ENCODE assay signal across 15 cellular contexts in the genomic region with DNA sequence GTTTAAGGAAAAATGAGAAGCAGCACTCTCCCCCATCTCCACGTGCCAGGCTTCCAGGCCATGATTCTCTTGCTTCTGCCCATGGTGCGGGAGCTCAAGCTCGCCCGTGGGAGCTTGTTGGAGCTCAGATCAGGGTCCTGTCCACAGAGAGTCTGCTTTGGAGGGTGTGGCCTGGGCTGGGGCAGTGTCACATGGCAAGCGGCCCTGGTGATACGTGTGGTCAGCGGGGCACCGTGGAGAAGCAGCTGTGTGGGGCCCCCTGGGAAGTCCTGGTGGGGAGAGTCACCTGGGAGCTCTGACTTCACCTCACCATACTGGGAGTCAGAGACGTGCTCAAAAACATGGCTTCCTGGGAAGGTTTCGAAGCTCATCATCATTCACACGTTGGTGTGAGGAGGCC.
DNase-seq lines count a peak whose midpoint lies in the region; ATAC-seq and TF ChIP-seq lines count a peak whose summit lies in the region.
"Had no signal": no experiment of that assay in that cellular context is flagged by ENCODE, and none has a peak within 500 bp of the region (broad histone marks: within the 10 kb centered on the region; RNA-seq: fewer than 3 reads in every experiment).

No MANE protein-coding gene starts in this region.

- no peak overlapping the region for H3K4me3 ChIP-seq in BLaER1
- no peak overlapping the region for H3K4me3 ChIP-seq in esophagus muscularis mucosa

- TF ChIP-seq EP300 in esophagus muscularis mucosa (IDR thresholded peaks at IDR 0.05) = no peak

- 100% methylated on average over 3 of the region's 11 CpGs for WGBS in esophagus muscularis mucosa

- H3K4me1 ChIP-seq in BLaER1 (peaks cover 74% of the 10 kb centered on the region), esophagus muscularis mucosa (peaks cover 35 to 48% (median 41%) of the 10 kb centered on the region in 4 donors)

- H3K27me3 ChIP-seq in BLaER1 (no peaks in the 10 kb centered on the region), esophagus muscularis mucosa (no peaks in the 10 kb centered on the region)

- H3K36me3 ChIP-seq in BLaER1 = no peaks in the 10 kb centered on the region
- H3K36me3 ChIP-seq in esophagus muscularis mucosa = no peaks in the 10 kb centered on the region

- TF ChIP-seq CTCF in esophagus muscularis mucosa (IDR thresholded peaks at IDR 0.05) = no peak

- intact Hi-C loops in esophagus muscularis mucosa (cut with DNase I) (loop anchor here (10.0 kb wide), 2 partner anchors 225 to 275 kb away; a partner anchor contains a TSS), sciatic nerve (cut with DNase I) (no loop called here)

- TF ChIP-seq POLR2A in esophagus muscularis mucosa (IDR thresholded peaks at IDR 0.05; ENCODE audit: low read depth) = no peak

- ATAC-seq in sciatic nerve (no peak), HG03565 (IDR thresholded peaks at IDR 0.05; ENCODE audit: unreplicated experiment) (no peak)

- no peak overlapping the region for H3K9ac ChIP-seq in BLaER1

- no peaks in the 10 kb centered on the region for H4K20me1 ChIP-seq in BLaER1

- peak; percentile 29 for DNase-seq in NCI-H146 (lab: John Stamatoyannopoulos, UW)
- no peak for DNase-seq in NCI-H146 treated with DMSO at 0.1 percent for 48 hours (lab: John Stamatoyannopoulos, UW; ENCODE audit: unreplicated experiment)
- DNase-seq in esophagus muscularis mucosa (ENCODE audit: extremely low spot score) = peak; percentile 87
- DNase-seq in sciatic nerve (ENCODE audit: low spot score) = peak; percentile 51
- no peak for DNase-seq in central memory CD4-positive, alpha-beta T cell
- DNase-seq in activated CD4-positive, alpha-beta T cell treated with anti-CD3 and anti-CD28 coated beads for 48 hours = no peak
- DNase-seq: C1 segment of cervical spinal cord, COR-L47, HCEC 1CT, NCI-H1417, NCI-H2029 treated with DMSO at 0.1 percent for 48 hours, NCI-H510A had no signal

- H3K9me3 ChIP-seq in BLaER1 (no peaks in the 10 kb centered on the region), esophagus muscularis mucosa (no peaks in the 10 kb centered on the region)

- H3K4me2 ChIP-seq in BLaER1 = peak overlapping the region; percentile 83; the same call in 1 of the 2 replicates

- H3K27ac ChIP-seq in BLaER1 (peak overlapping the region; percentile 49; the same call in 1 of the 2 replicates), esophagus muscularis mucosa (replicated peaks in 1 of 4) (no peak overlapping the region)
- H3K27ac ChIP-seq: 22Rv1 had no signal

Comparison
In these comparisons a context has a peak if more than half of its experiments do, and no peak if none do; other contexts are left out.
1. DNase-seq: peak in NCI-H146 (single experiment), esophagus muscularis mucosa (single experiment) and sciatic nerve (single experiment); none in NCI-H146 treated with DMSO at 0.1 percent for 48 hours (single experiment), central memory CD4-positive, alpha-beta T cell (single experiment) and activated CD4-positive, alpha-beta T cell treated with anti-CD3 and anti-CD28 coated beads for 48 hours (single experiment).